In the genomic region with DNA sequence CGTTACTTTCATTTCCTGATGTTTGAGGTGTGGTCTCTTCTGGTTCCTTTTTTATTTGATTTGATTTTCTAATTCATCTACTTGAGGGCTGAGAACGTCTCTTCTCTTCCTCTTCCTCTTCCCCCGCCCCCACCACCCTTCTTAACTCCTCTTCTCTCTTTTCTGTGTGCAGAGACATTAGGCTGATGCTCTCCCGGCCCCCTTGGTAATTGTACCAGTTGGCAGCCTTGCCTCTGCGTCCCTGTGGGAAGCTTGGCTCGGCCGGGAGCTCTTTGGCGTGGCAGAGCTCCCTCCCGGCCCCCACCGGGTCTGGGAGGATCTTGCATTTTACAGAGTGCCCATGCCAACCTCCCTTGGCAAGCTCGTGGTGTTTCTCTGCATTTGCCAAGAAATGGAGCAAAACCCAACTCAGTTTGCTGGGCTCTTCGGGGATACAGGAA, we compare ENCODE assay signal across 12 cellular contexts. TPM values are rescaled to one million over a fixed set of nuclear protein-coding genes. Genes with fewer than 3 reads are reported as not detected.
DNase-seq lines count a peak whose midpoint lies in the region; ATAC-seq and TF ChIP-seq lines count a peak whose summit lies in the region.
"Had no signal": no experiment of that assay in that cellular context is flagged by ENCODE, and none has a peak within 500 bp of the region (broad histone marks: within the 10 kb centered on the region; RNA-seq: fewer than 3 reads in every experiment).

No MANE protein-coding gene starts in this region.

- no peak for TF ChIP-seq CTCF in Peyer's patch (IDR thresholded peaks at IDR 0.05)

- DNase-seq in G401 (ENCODE audit: low spot score) (peak; percentile 75), Peyer's patch (peak in 2 of 3 donors; percentile 30 to 37), globus pallidus (ENCODE audit: low spot score) (peak; percentile 72), putamen (ENCODE audit: low spot score) (peak; percentile 68), OCI-M1 (lab: John Stamatoyannopoulos, UW) (no peak)
- DNase-seq: activated CD4-positive, alpha-beta T cell treated with anti-CD3 and anti-CD28 coated beads, Interleukin-2, amount 50 U/mL, for 48 hours; DMS53; foreskin keratinocyte had no signal

- no peaks in the 10 kb centered on the region for H3K9me3 ChIP-seq in Peyer's patch
- H3K9me3 ChIP-seq: SJSA1 had no signal

- H3K27me3 ChIP-seq in Peyer's patch = no peaks in the 10 kb centered on the region
- H3K27me3 ChIP-seq: foreskin keratinocyte, SJSA1 had no signal

- H3K4me3 ChIP-seq in Peyer's patch = no peak overlapping the region
- H3K4me3 ChIP-seq: SJSA1 had no signal

- no peak for TF ChIP-seq POLR2A in Peyer's patch (IDR thresholded peaks at IDR 0.05)

- in situ Hi-C loops in G401 (cut with HindIII; ENCODE audit: low sequenced_read_pairs) = no loop called here

- H3K36me3 ChIP-seq in Peyer's patch = no peaks in the 10 kb centered on the region
- H3K36me3 ChIP-seq: SJSA1 had no signal

- ATAC-seq in HG03025 (IDR thresholded peaks at IDR 0.05; ENCODE audit: low FRiP score, unreplicated experiment) = no peak
- no peak for ATAC-seq in HG02981 (IDR thresholded peaks at IDR 0.05; ENCODE audit: unreplicated experiment)
- no peak for ATAC-seq in GM21390 (IDR thresholded peaks at IDR 0.05; ENCODE audit: unreplicated experiment)
- ATAC-seq: foreskin keratinocyte had no signal

- no peak overlapping the region for H3K27ac ChIP-seq in Peyer's patch
- H3K27ac ChIP-seq: foreskin keratinocyte, SJSA1 had no signal

- no peaks in the 10 kb centered on the region for H3K4me1 ChIP-seq in Peyer's patch
- H3K4me1 ChIP-seq: SJSA1 had no signal

RNA-seq across cellular contexts. Expression of a gene that starts 19.9 kb away (rescaled TPM):
- not detected in 2 replicates for total RNA-seq in G401 (2014; rRNA removed; shearing (Covaris generic))
- total RNA-seq in Peyer's patch = not detected
- total RNA-seq: foreskin keratinocyte, SJSA1 had no signal
